8 cellular contexts compared by ENCODE assay signal in the genomic region with DNA sequence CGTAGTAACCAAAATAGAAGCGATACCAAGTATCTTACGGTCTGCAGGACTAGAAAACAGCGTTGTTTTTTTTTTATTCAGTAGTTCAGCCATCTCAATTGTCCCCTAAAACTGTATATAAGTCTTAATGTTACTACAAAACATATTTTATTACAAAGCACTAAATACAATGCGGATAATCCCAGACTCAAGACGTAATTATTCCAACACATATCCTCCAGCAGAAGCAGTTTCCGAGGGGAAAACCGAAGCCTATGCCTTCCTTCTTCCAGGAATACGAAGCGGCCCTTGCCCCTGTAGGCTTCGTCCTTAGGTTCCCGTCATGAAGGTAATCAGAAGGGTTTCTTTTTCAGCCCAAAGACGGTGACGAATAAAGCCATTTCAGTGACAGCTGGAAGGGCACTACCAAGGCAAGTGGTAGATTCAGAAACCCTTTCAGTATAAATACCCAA. TPM values are rescaled to one million over a fixed set of nuclear protein-coding genes. Genes with fewer than 3 reads are reported as not detected.
DNase-seq lines count a peak whose midpoint lies in the region; ATAC-seq, FAIRE-seq and TF ChIP-seq lines count a peak whose summit lies in the region.

No MANE protein-coding gene starts in this region.

- intact Hi-C loops in Right ventricle myocardium superior (cut with DNase I), result no loop called here
- intact Hi-C loops in left cardiac atrium (cut with DNase I), result no loop called here
- intact Hi-C loops in GM12878 (cut with micrococcal nuclease; ENCODE audit: unreplicated experiment), result loop anchor here (1.0 to 5.0 kb wide), 3 partner anchors 36 to 55 kb away; no protein-coding TSS in a partner anchor
- intact Hi-C loops in uterus (cut with DNase I; ENCODE audit: low total_unique reads), result no loop called here

- H3K4me2 ChIP-seq in GM12878 (ENCODE audit: control insufficient read depth, insufficient read depth), result peak overlapping the region; percentile 99

- H3K9me3 ChIP-seq in GM12878 (replicated peaks; ENCODE audit: control insufficient read depth, insufficient read depth, low read length), result no peaks in the 10 kb centered on the region
- H3K9me3 ChIP-seq in lung (ENCODE audit: control insufficient read depth in 2 of 2, insufficient read depth in 1 of 2, low read length in 1 of 2), result no peaks in the 10 kb centered on the region
- H3K9me3 ChIP-seq in uterus, result no peaks in the 10 kb centered on the region

- RAD21 ChIA-PET in GM12878 (lab: Charles Lee; ENCODE audit: unreplicated experiment), result interaction anchor here (0.6 to 1.9 kb wide), 13 partner anchors 9 to 74 kb away, joined by 3 to 12 read pairs (median 6); partner anchors contain the start of genes BORCS6, CTC1 and PFAS

- POLR2A ChIA-PET in GM12878 (lab: Charles Lee), result interaction anchor here (0.6 to 2.4 kb wide), 18 partner anchors 10 to 115 kb away, joined by 3 to 31 read pairs (median 7); partner anchors contain the start of genes BORCS6, CTC1, HES7 and RANGRF

- H3K36me3 ChIP-seq in GM12878 (ENCODE audit: control insufficient read depth in 2 of 2, insufficient read depth in 2 of 2, low read length in 1 of 2) (no peaks in the 10 kb centered on the region), lung (ENCODE audit: control insufficient read depth in 2 of 2, insufficient read depth in 2 of 2, low read length in 2 of 2) (no peaks in the 10 kb centered on the region), uterus (no peaks in the 10 kb centered on the region)

- peak; percentile 14 for DNase-seq in Right ventricle myocardium superior
- no peak for DNase-seq in left cardiac atrium
- no peak for DNase-seq in GM12878 (ENCODE audit: low read depth, low spot score)
- DNase-seq in lung (ENCODE audit: low spot score), result no peak
- no peak for DNase-seq in uterus
- no peak for DNase-seq in LoVo (ENCODE audit: low spot score)

- no peaks in the 10 kb centered on the region for H4K20me1 ChIP-seq in GM12878 (ENCODE audit: control insufficient read depth, insufficient read depth)

- peaks cover 3% of the 10 kb centered on the region; the same call in 1 of the 2 replicates for H3K79me2 ChIP-seq in GM12878 (ENCODE audit: control insufficient read depth, insufficient read depth, low read length)

- CTCF ChIA-PET in GM12878 (lab: Yijun Ruan, JAX), result interaction anchor here (0.9 to 2.0 kb wide), 8 partner anchors 10 to 127 kb away, joined by 3 to 10 read pairs (median 6); no protein-coding TSS in a partner anchor

- SMC1A ChIA-PET in GM12878 (lab: Charles Lee; ENCODE audit: uncharacterized antibody, unreplicated experiment), result interaction anchor here (0.7 to 1.9 kb wide), 12 partner anchors 10 to 73 kb away, joined by 3 to 7 read pairs (median 5); partner anchors contain the start of genes AURKB and CTC1

- peak overlapping the region; percentile 88 for H3K9ac ChIP-seq in GM12878 (ENCODE audit: control insufficient read depth, insufficient read depth, low read length)

- in situ Hi-C loops in GM12878 (cut with MboI), result no loop called here

- H2AFZ ChIP-seq in GM12878 (ENCODE audit: control insufficient read depth, low read depth, low read length), result peak overlapping the region; percentile 89

- no peak for ATAC-seq in Right ventricle myocardium superior (ENCODE audit: poor library complexity)
- ATAC-seq in left cardiac atrium, result no peak
- no peak for ATAC-seq in GM12878
- no peak for ATAC-seq in lung (ENCODE audit: insufficient read depth, low FRiP score)
- no peak for ATAC-seq in HG03460 (IDR thresholded peaks at IDR 0.05; ENCODE audit: unreplicated experiment)
- ATAC-seq in HG03108 (IDR thresholded peaks at IDR 0.05; ENCODE audit: unreplicated experiment), result no peak

- peak overlapping the region; percentile 65 for H3K4me3 ChIP-seq in GM12878
- no peak overlapping the region for H3K4me3 ChIP-seq in lung
- peak overlapping the region; percentile 20 to 34 for H3K4me3 ChIP-seq in uterus

- TF ChIP-seq POLR2A in GM12878 (IDR thresholded peaks at IDR 0.05; ENCODE audit: low read depth, low read length) (no peak), uterus (IDR thresholded peaks at IDR 0.05) (no peak)

- peaks cover 14% of the 10 kb centered on the region for H3K4me1 ChIP-seq in GM12878 (ENCODE audit: control insufficient read depth, insufficient read depth, low read length)
- peaks cover 0 to 4% of the 10 kb centered on the region in 2 donors for H3K4me1 ChIP-seq in lung (ENCODE audit: control insufficient read depth in 2 of 2, insufficient read depth in 2 of 2, low read length in 2 of 2)
- peaks cover 0 to 11% of the 10 kb centered on the region in 2 donors for H3K4me1 ChIP-seq in uterus

- H3K27me3 ChIP-seq in GM12878 (replicated peaks in 1 of 2; ENCODE audit: control insufficient read depth in 2 of 2, insufficient read depth in 2 of 2, low read length in 1 of 2) (no peaks in the 10 kb centered on the region), lung (ENCODE audit: control insufficient read depth, insufficient read depth) (no peaks in the 10 kb centered on the region), uterus (no peaks in the 10 kb centered on the region)

- FAIRE-seq in GM12878 (lab: Jason Lieb, UNC), result no peak

- TF ChIP-seq EP300 in GM12878 (IDR thresholded peaks at IDR 0.05; ENCODE audit: borderline replicate concordance in 1 of 2, control insufficient read depth in 1 of 2, low read depth in 2 of 2, low read length in 2 of 2), result no peak

- H3K27ac ChIP-seq in GM12878 (ENCODE audit: control insufficient read depth, insufficient read depth), result peak overlapping the region; percentile 99
- peak overlapping the region; percentile 17 to 78 for H3K27ac ChIP-seq in lung (ENCODE audit: low read depth in 1 of 2, low read length in 1 of 2)
- H3K27ac ChIP-seq in uterus, result peak overlapping the region; percentile 88 to 96

- WGBS in GM12878 (ENCODE audit: insufficient coverage, insufficient replicate concordance, low lambda C conversion rate, missing lambda C conversion rate), result under 1% methylated on average over 14 of the region's 14 CpGs
- WGBS in lung, 2 donors, result 12 to 15% methylated on average over 14 of the region's 14 CpGs

- no peak for TF ChIP-seq RAD21 in GM12878 (IDR thresholded peaks at IDR 0.05; ENCODE audit: insufficient read depth, low read depth, low read length)

- TF ChIP-seq CTCF in GM12878 (IDR thresholded peaks at IDR 0.05 in 2 of 3, conservative IDR thresholded peaks at IDR 0.05 in 1 of 3; ENCODE audit: control insufficient read depth in 2 of 3, extremely low read depth in 1 of 3, insufficient read depth in 1 of 3, low read depth in 3 of 3, low read length in 3 of 3) (no peak), lung (IDR thresholded peaks at IDR 0.05; ENCODE audit: control extremely low read depth, extremely low read depth) (no peak), uterus (IDR thresholded peaks at IDR 0.05) (no peak)

- no TSS peak for BruUV-seq in GM12878 (replicated peaks; lab: Mats Ljungman, UMichigan)

RNA-seq across cellular contexts. Expression of gene TMEM107, which starts 2.3 kb away (rescaled TPM):
- total RNA-seq in Right ventricle myocardium superior, result 7.1 TPM
- total RNA-seq in left cardiac atrium, result 1 to 10 TPM; 6.8 to 8.0 TPM
- 31.8 and 36.0 TPM in 2 replicates for total RNA-seq in GM12878 (2013; cell fraction: nucleolus; rRNA removed)
- 38.7 and 47.6 TPM in 2 replicates for total RNA-seq in GM12878 (2014; rRNA removed)
- 23.7 and 24.9 TPM in 2 replicates for total RNA-seq in GM12878 (2014; rRNA removed; fragmentation: Illumina TruSeq; extraction: Trizol)
- total RNA-seq in GM12878 (2021), result 18.6 and 20.0 TPM in 2 replicates
- polyA plus RNA-seq in GM12878 (2011; ENCODE audit: low read depth), result 9.9 TPM
- polyA plus RNA-seq in GM12878 (2011; rRNA removed), result 32.9 and 33.7 TPM in 2 replicates
- polyA plus RNA-seq in GM12878 (2011; cell fraction: cytosol; rRNA removed), result 40.2 and 40.3 TPM in 2 replicates
- polyA plus RNA-seq in GM12878 (2011; cell fraction: nucleus; rRNA removed), result 32.6 and 35.3 TPM in 2 replicates
- 19.2 and 20.9 TPM in 2 replicates for polyA plus RNA-seq in GM12878 (2012)
- 7.5 and 7.9 TPM in 2 replicates for polyA plus RNA-seq in GM12878 (2014; fragmentation: Illumina TruSeq; extraction: Trizol)
- 10 to 100 TPM; 20.8 to 27.0 TPM for polyA plus RNA-seq in GM12878 (2014; fragmentation: Nextera tagmentation; extraction: Ambion mirVana)
- polyA plus RNA-seq in GM12878 (2014; rRNA removed), result 13.0 and 15.7 TPM in 2 replicates
- 10 to 100 TPM; 22.5 to 23.3 TPM for polyA plus RNA-seq in GM12878 (2016; fragmentation: Nextera tagmentation; extraction: Ambion mirVana)
- 132 and 195 TPM in 2 replicates for polyA minus RNA-seq in GM12878 (2011; rRNA and poly(A)+ RNA removed)
- 52.2 and 52.7 TPM in 2 replicates for polyA minus RNA-seq in GM12878 (2011; cell fraction: cytosol; rRNA and poly(A)+ RNA removed)
- polyA minus RNA-seq in GM12878 (2011; cell fraction: nucleus; rRNA and poly(A)+ RNA removed), result 146 and 159 TPM in 2 replicates
- 10 to 100 TPM; 24.4 to 33.1 TPM for total RNA-seq in lung
- 10 to 100 TPM; 13.2 to 19.0 TPM for polyA plus RNA-seq in lung
- total RNA-seq in uterus, result 10 to 100 TPM in 3 of 4 donors, under 1 TPM in 1; 0.77 to 42.6 (median 25.1) TPM

RNA-seq across cellular contexts. Expression of gene VAMP2, which starts 11.1 kb away (rescaled TPM):
- total RNA-seq in Right ventricle myocardium superior, result 54.8 TPM
- 10 to 100 TPM; 59.1 to 72.3 TPM for total RNA-seq in left cardiac atrium
- 27.6 and 28.5 TPM in 2 replicates for total RNA-seq in GM12878 (2013; cell fraction: nucleolus; rRNA removed)
- total RNA-seq in GM12878 (2014; rRNA removed), result 3.8 and 4.7 TPM in 2 replicates
- total RNA-seq in GM12878 (2014; rRNA removed; fragmentation: Illumina TruSeq; extraction: Trizol), result 6.1 and 6.4 TPM in 2 replicates
- 25.1 and 27.8 TPM in 2 replicates for total RNA-seq in GM12878 (2021)
- 33.4 TPM for polyA plus RNA-seq in GM12878 (2011; ENCODE audit: low read depth)
- polyA plus RNA-seq in GM12878 (2011; rRNA removed), result 18.8 and 24.9 TPM in 2 replicates
- 22.6 and 33.1 TPM in 2 replicates for polyA plus RNA-seq in GM12878 (2011; cell fraction: cytosol; rRNA removed)
- 68.3 and 69.6 TPM in 2 replicates for polyA plus RNA-seq in GM12878 (2011; cell fraction: nucleus; rRNA removed)
- 45.8 and 62.7 TPM in 2 replicates for polyA plus RNA-seq in GM12878 (2012)
- polyA plus RNA-seq in GM12878 (2014; fragmentation: Illumina TruSeq; extraction: Trizol), result 35.2 and 40.8 TPM in 2 replicates
- 1 to 10 TPM; 3.0 to 6.3 TPM for polyA plus RNA-seq in GM12878 (2014; fragmentation: Nextera tagmentation; extraction: Ambion mirVana)
- polyA plus RNA-seq in GM12878 (2014; rRNA removed), result 25.0 and 25.3 TPM in 2 replicates
- polyA plus RNA-seq in GM12878 (2016; fragmentation: Nextera tagmentation; extraction: Ambion mirVana), result 10 to 100 TPM; 25.0 to 28.0 TPM
- polyA minus RNA-seq in GM12878 (2011; rRNA and poly(A)+ RNA removed), result 7.0 and 9.0 TPM in 2 replicates
- 7.4 and 9.2 TPM in 2 replicates for polyA minus RNA-seq in GM12878 (2011; cell fraction: cytosol; rRNA and poly(A)+ RNA removed)
- 12.8 and 17.6 TPM in 2 replicates for polyA minus RNA-seq in GM12878 (2011; cell fraction: nucleus; rRNA and poly(A)+ RNA removed)
- total RNA-seq in lung, result 10 to 100 TPM; 33.9 to 76.2 TPM
- polyA plus RNA-seq in lung, result 10 to 100 TPM; 45.4 to 46.2 TPM
- total RNA-seq in uterus, result 100 to 1,000 TPM in 1 of 4 donors, 10 to 100 TPM in 2, 1 to 10 TPM in 1; 6.7 to 150 (median 14.1) TPM

RNA-seq across cellular contexts. Expression of gene BORCS6, which starts 16.1 kb away (rescaled TPM):
- 8.5 TPM for total RNA-seq in Right ventricle myocardium superior
- 1 to 10 TPM; 5.8 to 8.9 TPM for total RNA-seq in left cardiac atrium
- 4.8 and 5.9 TPM in 2 replicates for total RNA-seq in GM12878 (2013; cell fraction: nucleolus; rRNA removed)
- 11.1 and 14.1 TPM in 2 replicates for total RNA-seq in GM12878 (2014; rRNA removed)
- 3.4 and 4.0 TPM in 2 replicates for total RNA-seq in GM12878 (2014; rRNA removed; fragmentation: Illumina TruSeq; extraction: Trizol)
- total RNA-seq in GM12878 (2021), result 10.8 and 11.5 TPM in 2 replicates
- polyA plus RNA-seq in GM12878 (2011; ENCODE audit: low read depth), result 2.6 TPM
- 2.7 and 4.9 TPM in 2 replicates for polyA plus RNA-seq in GM12878 (2011; rRNA removed)
- polyA plus RNA-seq in GM12878 (2011; cell fraction: cytosol; rRNA removed), result 7.7 and 11.1 TPM in 2 replicates
- polyA plus RNA-seq in GM12878 (2011; cell fraction: nucleus; rRNA removed), result 7.8 and 9.8 TPM in 2 replicates
- polyA plus RNA-seq in GM12878 (2012), result 7.3 and 8.5 TPM in 2 replicates
- polyA plus RNA-seq in GM12878 (2014; fragmentation: Illumina TruSeq; extraction: Trizol), result 0.81 and 3.2 TPM in 2 replicates
- under 1 TPM; 0.37 to 0.64 TPM for polyA plus RNA-seq in GM12878 (2014; fragmentation: Nextera tagmentation; extraction: Ambion mirVana)
- 8.6 and 9.1 TPM in 2 replicates for polyA plus RNA-seq in GM12878 (2014; rRNA removed)
- polyA plus RNA-seq in GM12878 (2016; fragmentation: Nextera tagmentation; extraction: Ambion mirVana), result 10 to 100 TPM; 10.5 to 11.7 TPM
- 4.4 and 7.9 TPM in 2 replicates for polyA minus RNA-seq in GM12878 (2011; rRNA and poly(A)+ RNA removed)
- 3.1 and 5.6 TPM in 2 replicates for polyA minus RNA-seq in GM12878 (2011; cell fraction: cytosol; rRNA and poly(A)+ RNA removed)
- 5.7 and 7.9 TPM in 2 replicates for polyA minus RNA-seq in GM12878 (2011; cell fraction: nucleus; rRNA and poly(A)+ RNA removed)
- 10 to 100 TPM in 1 of 2 donors, 1 to 10 TPM in 1; 5.3 to 10.8 TPM for total RNA-seq in lung
- 10 to 100 TPM in 1 of 2 donors, 1 to 10 TPM in 1; 5.6 to 10.5 TPM for polyA plus RNA-seq in lung
- 1 to 10 TPM in 3 of 4 donors, under 1 TPM in 1; under 0.01 to 9.0 (median 6.1) TPM for total RNA-seq in uterus

RNA-seq across cellular contexts. Expression of gene PER1, which starts 21.7 kb away (rescaled TPM):
- 124 TPM for total RNA-seq in Right ventricle myocardium superior
- 100 to 1,000 TPM; 125 to 134 TPM for total RNA-seq in left cardiac atrium
- total RNA-seq in GM12878 (2013; cell fraction: nucleolus; rRNA removed), result 64.5 and 73.5 TPM in 2 replicates
- total RNA-seq in GM12878 (2014; rRNA removed), result 4.9 and 5.5 TPM in 2 replicates
- total RNA-seq in GM12878 (2014; rRNA removed; fragmentation: Illumina TruSeq; extraction: Trizol), result 1.9 and 2.2 TPM in 2 replicates
- total RNA-seq in GM12878 (2021), result 19.9 and 25.1 TPM in 2 replicates
- polyA plus RNA-seq in GM12878 (2011; ENCODE audit: low read depth), result 22.0 TPM
- polyA plus RNA-seq in GM12878 (2011; rRNA removed), result 3.6 and 8.6 TPM in 2 replicates
- polyA plus RNA-seq in GM12878 (2011; cell fraction: cytosol; rRNA removed), result 9.8 and 13.3 TPM in 2 replicates
- 98.4 and 119 TPM in 2 replicates for polyA plus RNA-seq in GM12878 (2011; cell fraction: nucleus; rRNA removed)
- 25.3 and 40.9 TPM in 2 replicates for polyA plus RNA-seq in GM12878 (2012)
- 0.81 and 4.1 TPM in 2 replicates for polyA plus RNA-seq in GM12878 (2014; fragmentation: Illumina TruSeq; extraction: Trizol)
- polyA plus RNA-seq in GM12878 (2014; fragmentation: Nextera tagmentation; extraction: Ambion mirVana), result under 1 TPM; 0.02 to 0.26 TPM
- 8.6 and 12.4 TPM in 2 replicates for polyA plus RNA-seq in GM12878 (2014; rRNA removed)
- 1 to 10 TPM; 5.3 to 6.7 TPM for polyA plus RNA-seq in GM12878 (2016; fragmentation: Nextera tagmentation; extraction: Ambion mirVana)
- polyA minus RNA-seq in GM12878 (2011; rRNA and poly(A)+ RNA removed), result 12.9 and 25.3 TPM in 2 replicates
- polyA minus RNA-seq in GM12878 (2011; cell fraction: cytosol; rRNA and poly(A)+ RNA removed), result 13.7 and 18.7 TPM in 2 replicates
- 39.8 and 46.7 TPM in 2 replicates for polyA minus RNA-seq in GM12878 (2011; cell fraction: nucleus; rRNA and poly(A)+ RNA removed)
- total RNA-seq in lung, result 100 to 1,000 TPM; 132 to 238 TPM
- 100 to 1,000 TPM in 1 of 2 donors, 10 to 100 TPM in 1; 93.5 to 126 TPM for polyA plus RNA-seq in lung
- total RNA-seq in uterus, result 100 to 1,000 TPM in 3 of 4 donors, 10 to 100 TPM in 1; 20.0 to 396 (median 163) TPM

RNA-seq across cellular contexts. Expression of gene AURKB, which starts 36.5 kb away (rescaled TPM):
- 0.56 TPM for total RNA-seq in Right ventricle myocardium superior
- 1 to 10 TPM; 1.4 to 1.5 TPM for total RNA-seq in left cardiac atrium
- total RNA-seq in GM12878 (2013; cell fraction: nucleolus; rRNA removed), result 53.6 and 56.5 TPM in 2 replicates
- 125 and 134 TPM in 2 replicates for total RNA-seq in GM12878 (2014; rRNA removed)
- total RNA-seq in GM12878 (2014; rRNA removed; fragmentation: Illumina TruSeq; extraction: Trizol), result 101 and 109 TPM in 2 replicates
- 140 and 141 TPM in 2 replicates for total RNA-seq in GM12878 (2021)
- 54.5 TPM for polyA plus RNA-seq in GM12878 (2011; ENCODE audit: low read depth)
- 24.7 and 52.7 TPM in 2 replicates for polyA plus RNA-seq in GM12878 (2011; rRNA removed)
- polyA plus RNA-seq in GM12878 (2011; cell fraction: cytosol; rRNA removed), result 78.6 and 120 TPM in 2 replicates
- 223 and 238 TPM in 2 replicates for polyA plus RNA-seq in GM12878 (2011; cell fraction: nucleus; rRNA removed)
- 66.2 and 89.3 TPM in 2 replicates for polyA plus RNA-seq in GM12878 (2012)
- 89.9 and 149 TPM in 2 replicates for polyA plus RNA-seq in GM12878 (2014; fragmentation: Illumina TruSeq; extraction: Trizol)
- 100 to 1,000 TPM; 107 to 121 TPM for polyA plus RNA-seq in GM12878 (2014; fragmentation: Nextera tagmentation; extraction: Ambion mirVana)
- 81.5 and 106 TPM in 2 replicates for polyA plus RNA-seq in GM12878 (2014; rRNA removed)
- 100 to 1,000 TPM; 187 to 209 TPM for polyA plus RNA-seq in GM12878 (2016; fragmentation: Nextera tagmentation; extraction: Ambion mirVana)
- polyA minus RNA-seq in GM12878 (2011; rRNA and poly(A)+ RNA removed), result 42.4 and 65.7 TPM in 2 replicates
- polyA minus RNA-seq in GM12878 (2011; cell fraction: cytosol; rRNA and poly(A)+ RNA removed), result 20.8 and 32.3 TPM in 2 replicates
- polyA minus RNA-seq in GM12878 (2011; cell fraction: nucleus; rRNA and poly(A)+ RNA removed), result 70.2 and 122 TPM in 2 replicates
- 1 to 10 TPM; 2.1 to 3.9 TPM for total RNA-seq in lung
- polyA plus RNA-seq in lung, result 1 to 10 TPM; 3.6 to 5.7 TPM
- total RNA-seq in uterus, result 10 to 100 TPM in 1 of 4 donors, not detected in 3; 12.8 TPM

Comparison
In these comparisons a context has a peak if more than half of its experiments do, and no peak if none do; other contexts are left out.
1. H3K27ac ChIP-seq: peak in every context shown above with its lines; median percentile 99 in GM12878; 92 in uterus; 48 in lung.